Comparison of ENCODE assay signal across 14 cellular contexts in genomic region chr18:8938817-8939216, GRCh38.
DNase-seq lines count a peak whose midpoint lies in the region; ATAC-seq and TF ChIP-seq lines count a peak whose summit lies in the region.
"Had no signal": no experiment of that assay in that cellular context is flagged by ENCODE, and none has a peak within 500 bp of the region (broad histone marks: within the 10 kb centered on the region; RNA-seq: fewer than 3 reads in every experiment).

No MANE protein-coding gene starts in this region.

- H3K27ac Mint-ChIP-seq in H9: peak overlapping the region; percentile 81 to 98 (median 85); a peak in 6 of 7 replicates
- H3K27ac Mint-ChIP-seq in stimulated activated naive B cell treated with anti-CD40 and anti-IgM and Interleukin-4, amounts not matched to agents 10 μg/mL and 1 μg/mL and 100 μg/mL, for 72 hours: peak overlapping the region; percentile 56

- no peak overlapping the region for H2BK5ac ChIP-seq in H9 (ENCODE audit: insufficient read length, low read length)

- H3K27me3 Mint-ChIP-seq in H9 (ENCODE audit: low read depth): peaks cover 6% of the 10 kb centered on the region
- H3K27me3 Mint-ChIP-seq in stimulated activated naive B cell treated with anti-CD40 and anti-IgM and Interleukin-4, amounts not matched to agents 10 μg/mL and 1 μg/mL and 100 μg/mL, for 72 hours: no peaks in the 10 kb centered on the region

- no peak overlapping the region for H3K9ac ChIP-seq in H9 (ENCODE audit: extremely low read depth, insufficient read length, low read length)
- H3K9ac ChIP-seq: GM23248 had no signal

- no CpG with 5 or more reads among the region's 7 CpGs for WGBS in H9 (ENCODE audit: extremely low coverage, insufficient read length, low lambda C conversion rate)

- no peak overlapping the region for H2BK20ac ChIP-seq in H9 (ENCODE audit: low read depth, low read length, poor library complexity, severe bottlenecking)

- H3K14ac ChIP-seq in H9 (ENCODE audit: insufficient read depth, low read length): no peak overlapping the region

- no peak overlapping the region for H3K4ac ChIP-seq in H9 (ENCODE audit: low read depth, low read length)

- H3K18ac ChIP-seq in H9 (ENCODE audit: insufficient read length, low read depth, low read length): no peak overlapping the region

- no peak overlapping the region for H2BK120ac ChIP-seq in H9 (ENCODE audit: low read depth, low read length, poor library complexity, severe bottlenecking)

- no peak for DNase-seq in H9
- DNase-seq in SKM-1 (lab: John Stamatoyannopoulos, UW; ENCODE audit: unreplicated experiment): peak; percentile 34
- peak; percentile 10 for DNase-seq in globus pallidus (ENCODE audit: low spot score)
- DNase-seq in stimulated activated naive B cell treated with anti-CD40 and anti-IgM and Interleukin-4, amounts not matched to agents 10 μg/mL and 1 μg/mL and 100 μg/mL, for 72 hours: no peak
- no peak for DNase-seq in activated effector memory CD4-positive, alpha-beta T cell treated with anti-CD3 and anti-CD28 coated beads, Interleukin-2, amount 50 U/mL, for 16 hours
- DNase-seq in lower lobe of right lung: no peak
- DNase-seq in GM03348 (ENCODE audit: low spot score): no peak
- DNase-seq: activated CD4-positive, alpha-beta T cell treated with anti-CD3 and anti-CD28 coated beads, Interleukin-2, amount 50 U/mL, for 1 hour; activated naive CD4-positive, alpha-beta T cell; foreskin fibroblast; GM23248; NCI-H187; NCI-H510A treated with DMSO at 0.1 percent for 48 hours; stimulated activated CD4-positive, alpha-beta T cell treated with anti-CD3 and anti-CD28 coated beads, Interleukin-2, amount 100 ng/mL, for 48 hours had no signal

- no peak overlapping the region for H4K5ac ChIP-seq in H9 (ENCODE audit: insufficient read length, low read depth, low read length)

- peaks cover 59 to 75% of the 10 kb centered on the region in 2 experiments for H3K4me1 Mint-ChIP-seq in H9
- peaks cover 9 to 18% of the 10 kb centered on the region in 2 donors for H3K4me1 Mint-ChIP-seq in stimulated activated naive B cell treated with anti-CD40 and anti-IgM and Interleukin-4, amounts not matched to agents 10 μg/mL and 1 μg/mL and 100 μg/mL, for 72 hours

- H2BK15ac ChIP-seq in H9 (ENCODE audit: low read depth, low read length): no peak overlapping the region

- no peak overlapping the region for H3T11ph ChIP-seq in H9 (ENCODE audit: low read length)

- no peak overlapping the region for H3K56ac ChIP-seq in H9 (ENCODE audit: insufficient read length, low read depth, low read length)

- no peak overlapping the region for H3K4me3 ChIP-seq in lower lobe of right lung
- H3K4me3 ChIP-seq: GM23248 had no signal

- H3K23me2 ChIP-seq in H9 (ENCODE audit: insufficient read length, low read depth, low read length, poor library complexity, severe bottlenecking): no peaks in the 10 kb centered on the region

- no peaks in the 10 kb centered on the region for H3K79me1 ChIP-seq in H9 (ENCODE audit: insufficient read depth, low read depth, low read length, poor library complexity, severe bottlenecking)

- no peak overlapping the region for H2AFZ ChIP-seq in H9 (ENCODE audit: low read length)
- H2AFZ ChIP-seq: GM23248 had no signal

- intact Hi-C loops in lower lobe of right lung (cut with DNase I): no loop called here

- H3K27me3 ChIP-seq in H9 (ENCODE audit: insufficient read depth, low read length) (no peaks in the 10 kb centered on the region), lower lobe of right lung (ENCODE audit: low read depth) (no peaks in the 10 kb centered on the region)

- TF ChIP-seq CTCF in H9 (conservative IDR thresholded peaks at IDR 0.05) (no peak), lower lobe of right lung (IDR thresholded peaks at IDR 0.05) (no peak)

- H4K91ac ChIP-seq in H9 (ENCODE audit: insufficient read length, low read depth, low read length): no peak overlapping the region

- H3K9me3 ChIP-seq in H9 (ENCODE audit: control insufficient read depth, low read depth, low read length): no peaks in the 10 kb centered on the region
- no peaks in the 10 kb centered on the region for H3K9me3 ChIP-seq in lower lobe of right lung

- H3K36me3 ChIP-seq in lower lobe of right lung: no peaks in the 10 kb centered on the region

- H3K4me3 Mint-ChIP-seq in H9: no peak overlapping the region
- H3K4me3 Mint-ChIP-seq in stimulated activated naive B cell treated with anti-CD40 and anti-IgM and Interleukin-4, amounts not matched to agents 10 μg/mL and 1 μg/mL and 100 μg/mL, for 72 hours: no peak overlapping the region

- no peak overlapping the region for H2AK5ac ChIP-seq in H9 (ENCODE audit: insufficient read length, low read length)

- no peak overlapping the region for H3K27ac ChIP-seq in H9 (ENCODE audit: insufficient read length, low read depth, low read length)
- no peak overlapping the region for H3K27ac ChIP-seq in lower lobe of right lung
- H3K27ac ChIP-seq: GM23248 had no signal

- H2BK12ac ChIP-seq in H9 (ENCODE audit: insufficient read length, low read depth, low read length): no peak overlapping the region

- H3K4me1 ChIP-seq in H9 (ENCODE audit: insufficient read depth, low read length): peaks cover 10% of the 10 kb centered on the region; the same call in 1 of the 2 replicates
- no peaks in the 10 kb centered on the region for H3K4me1 ChIP-seq in lower lobe of right lung

- H3K23ac ChIP-seq in H9 (ENCODE audit: insufficient read length, low read depth, low read length): no peak overlapping the region

- H3K36me3 Mint-ChIP-seq in H9 (ENCODE audit: insufficient read depth in 1 of 3, low read depth in 3 of 3): peaks cover 3 to 12% (median 7%) of the 10 kb centered on the region in 3 experiments; a peak in 5 of 7 replicates
- no peaks in the 10 kb centered on the region for H3K36me3 Mint-ChIP-seq in stimulated activated naive B cell treated with anti-CD40 and anti-IgM and Interleukin-4, amounts not matched to agents 10 μg/mL and 1 μg/mL and 100 μg/mL, for 72 hours

- H3K4me2 ChIP-seq in H9 (ENCODE audit: insufficient read depth, insufficient read length, low read length): no peak overlapping the region

- peak; percentile 60 to 71 for ATAC-seq in stimulated activated naive B cell treated with anti-CD40 and anti-IgM and Interleukin-4, amounts not matched to agents 10 μg/mL and 1 μg/mL and 100 μg/mL, for 72 hours (replicated peaks)
- no peak for ATAC-seq in lower lobe of right lung

- H4K8ac ChIP-seq in H9 (replicated peaks; ENCODE audit: insufficient read length, low read depth, low read length): no peak overlapping the region

- peaks cover 5 to 7% of the 10 kb centered on the region in 2 experiments; a peak in 3 of 5 replicates for H3K9me3 Mint-ChIP-seq in H9
- no peaks in the 10 kb centered on the region for H3K9me3 Mint-ChIP-seq in stimulated activated naive B cell treated with anti-CD40 and anti-IgM and Interleukin-4, amounts not matched to agents 10 μg/mL and 1 μg/mL and 100 μg/mL, for 72 hours

- H3K79me2 ChIP-seq in H9 (ENCODE audit: insufficient read depth, low read length): no peaks in the 10 kb centered on the region

- H4K20me1 ChIP-seq in H9 (ENCODE audit: control insufficient read depth, insufficient read depth, insufficient read length): no peaks in the 10 kb centered on the region

Comparison
In these comparisons a context has a peak if more than half of its experiments do, and no peak if none do; other contexts are left out.
1. DNase-seq: peak in SKM-1 (single experiment) and globus pallidus (single experiment); none in H9 (single experiment), stimulated activated naive B cell treated with anti-CD40 and anti-IgM and Interleukin-4, amounts not matched to agents 10 μg/mL and 1 μg/mL and 100 μg/mL, for 72 hours (single experiment), activated effector memory CD4-positive, alpha-beta T cell treated with anti-CD3 and anti-CD28 coated beads, Interleukin-2, amount 50 U/mL, for 16 hours (single experiment), lower lobe of right lung (single experiment) and GM03348 (single experiment).
2. ATAC-seq: peak in stimulated activated naive B cell treated with anti-CD40 and anti-IgM and Interleukin-4, amounts not matched to agents 10 μg/mL and 1 μg/mL and 100 μg/mL, for 72 hours (2 of 2); none in lower lobe of right lung (0 of 2).